In genomic region chr2:60707750-60708371, GRCh38 we compare ENCODE assay signal across 8 cellular contexts. TPM values are rescaled to one million over a fixed set of nuclear protein-coding genes. Genes with fewer than 3 reads are reported as not detected.
DNase-seq lines count a peak whose midpoint lies in the region; ATAC-seq, FAIRE-seq and TF ChIP-seq lines count a peak whose summit lies in the region.

No MANE protein-coding gene starts in this region.

- no peaks in the 10 kb centered on the region for H3K36me3 ChIP-seq in MM.1S (replicated peaks; ENCODE audit: insufficient read depth, low read length)

- no peak overlapping the region for H3K4me3 ChIP-seq in MM.1S (ENCODE audit: low read length)

- H2AFZ ChIP-seq in MM.1S (ENCODE audit: low read length), result 0 out of 2 replicates have a peak overlapping the region, but pooled peaks have one; percentile 2

- H3F3A ChIP-seq in MM.1S (ENCODE audit: insufficient read depth, low read length), result no peaks in the 10 kb centered on the region

- H3K27ac Mint-ChIP-seq in activated naive CD4-positive, alpha-beta T cell treated with anti-CD3 and anti-CD28 coated beads, Interleukin-2, amount 50 U/mL, for 24 hours, result peak overlapping the region; percentile 30

- H3K4me2 ChIP-seq in MM.1S (ENCODE audit: low read depth, low read length), result no peak overlapping the region; the same call in 1 of the 2 replicates

- H3K27me3 Mint-ChIP-seq in activated naive CD4-positive, alpha-beta T cell treated with anti-CD3 and anti-CD28 coated beads, Interleukin-2, amount 50 U/mL, for 24 hours, result peaks cover 4% of the 10 kb centered on the region

- H3K36me3 Mint-ChIP-seq in activated naive CD4-positive, alpha-beta T cell treated with anti-CD3 and anti-CD28 coated beads, Interleukin-2, amount 50 U/mL, for 24 hours, result no peaks in the 10 kb centered on the region

- H3K27me3 ChIP-seq in MM.1S (replicated peaks; ENCODE audit: insufficient read depth, low read length), result no peaks in the 10 kb centered on the region

- TF ChIP-seq CTCF in MM.1S (IDR thresholded peaks at IDR 0.05; ENCODE audit: low read length), result peak; percentile 79

- H3K4me1 Mint-ChIP-seq in activated naive CD4-positive, alpha-beta T cell treated with anti-CD3 and anti-CD28 coated beads, Interleukin-2, amount 50 U/mL, for 24 hours, result no peaks in the 10 kb centered on the region

- no peak for DNase-seq in activated naive CD4-positive, alpha-beta T cell treated with Interleukin-2 at 50 U/mL for 16 hours
- DNase-seq in MM.1S, result peak; percentile 58
- DNase-seq in frontal cortex (ENCODE audit: low spot score in 2 of 2), result peak; percentile 12 to 50
- DNase-seq in retina, result peak; percentile 40
- DNase-seq in stimulated activated CD4-positive, alpha-beta T cell treated with anti-CD3 and anti-CD28 coated beads, Interleukin-2, amount 100 ng/mL, for 48 hours, result no peak

- no peaks in the 10 kb centered on the region for H3K9me3 ChIP-seq in MM.1S (replicated peaks; ENCODE audit: insufficient read depth, low read length)

- no peak overlapping the region for H3K9ac ChIP-seq in MM.1S (ENCODE audit: low read length)

- no peaks in the 10 kb centered on the region for H4K20me1 ChIP-seq in MM.1S (ENCODE audit: insufficient read depth, low read length)

- no peaks in the 10 kb centered on the region for H3K9me2 ChIP-seq in MM.1S (replicated peaks; ENCODE audit: insufficient read depth, low read length)

- H3K9me3 Mint-ChIP-seq in activated naive CD4-positive, alpha-beta T cell treated with anti-CD3 and anti-CD28 coated beads, Interleukin-2, amount 50 U/mL, for 24 hours, result no peaks in the 10 kb centered on the region

- 0 out of 2 replicates have a peak, but pooled peaks cover 3% of the 10 kb centered on the region for H3K4me1 ChIP-seq in MM.1S (ENCODE audit: low read length)

- FAIRE-seq in TTC549 (lab: Jason Lieb, UNC) (peak; percentile 82), frontal cortex (lab: Jason Lieb, UNC) (no peak)

- no peak overlapping the region for H3K4me3 Mint-ChIP-seq in activated naive CD4-positive, alpha-beta T cell treated with anti-CD3 and anti-CD28 coated beads, Interleukin-2, amount 50 U/mL, for 24 hours

- ATAC-seq in HG02970 (IDR thresholded peaks at IDR 0.05; ENCODE audit: low FRiP score, unreplicated experiment), result no peak

- no peak overlapping the region for H3K27ac ChIP-seq in MM.1S (ENCODE audit: low read length)

- H3K79me2 ChIP-seq in MM.1S (ENCODE audit: low read length), result no peaks in the 10 kb centered on the region

RNA-seq across cellular contexts. Expression of gene PAPOLG, which starts 48.2 kb away (rescaled TPM):
- 54.2 TPM for total RNA-seq in frontal cortex

Comparison
In these comparisons a context has a peak if more than half of its experiments do, and no peak if none do; other contexts are left out.
1. DNase-seq: peak in MM.1S (single experiment), frontal cortex (2 of 2) and retina (single experiment); none in activated naive CD4-positive, alpha-beta T cell treated with Interleukin-2 at 50 U/mL for 16 hours (single experiment) and stimulated activated CD4-positive, alpha-beta T cell treated with anti-CD3 and anti-CD28 coated beads, Interleukin-2, amount 100 ng/mL, for 48 hours (0 of 2).